23 cellular contexts compared by ENCODE assay signal in genomic region chr11:16977136-16978020, GRCh38. TPM values are rescaled to one million over a fixed set of nuclear protein-coding genes. Genes with fewer than 3 reads are reported as not detected.
DNase-seq lines count a peak whose midpoint lies in the region; TF ChIP-seq lines count a peak whose summit lies in the region.
"Had no signal": no experiment of that assay in that cellular context is flagged by ENCODE, and none has a peak within 500 bp of the region (broad histone marks: within the 10 kb centered on the region; RNA-seq: fewer than 3 reads in every experiment).

No MANE protein-coding gene starts in this region.

- no peak for TF ChIP-seq POLR2A in Peyer's patch (IDR thresholded peaks at IDR 0.05)
- no peak for TF ChIP-seq POLR2A in adrenal gland (IDR thresholded peaks at IDR 0.05)

- CTCF ChIA-PET in Calu3 (lab: Charles Lee): interaction anchor here (0.5 to 2.2 kb wide), 3 partner anchors 10 to 286 kb away, joined by 3 to 7 read pairs (median 3); no protein-coding TSS in a partner anchor
- CTCF ChIA-PET in PC-9 (lab: Charles Lee): no interaction called here

- no peak overlapping the region for H3K9ac ChIP-seq in trophoblast cell (ENCODE audit: low read length)
- H3K9ac ChIP-seq: BLaER1, GM23248, SK-N-SH had no signal

- H4K91ac ChIP-seq in trophoblast cell (ENCODE audit: low read depth, low read length): no peak overlapping the region

- H2BK12ac ChIP-seq in trophoblast cell (ENCODE audit: low read length): peak overlapping the region; percentile 40

- BruUV-seq in Calu3 (replicated peaks; lab: Mats Ljungman, UMichigan): no TSS peak
- no TSS peak for BruUV-seq in PC-9 (replicated peaks; lab: Mats Ljungman, UMichigan)

- H2BK5ac ChIP-seq in trophoblast cell (ENCODE audit: low read depth, low read length, poor library complexity): no peak overlapping the region

- H2BK120ac ChIP-seq in trophoblast cell (ENCODE audit: insufficient read depth, low read length, poor library complexity): no peak overlapping the region

- no peak overlapping the region for H2AK5ac ChIP-seq in trophoblast cell (ENCODE audit: low read length)

- peaks cover 75% of the 10 kb centered on the region for H3K79me2 ChIP-seq in PC-9 (ENCODE audit: low read depth)
- peaks cover 58% of the 10 kb centered on the region for H3K79me2 ChIP-seq in hepatocyte
- peaks cover 2% of the 10 kb centered on the region for H3K79me2 ChIP-seq in trophoblast cell (ENCODE audit: control insufficient read depth, insufficient read depth, low read length, poor library complexity)

- H3K9me2 ChIP-seq in PC-9 (ENCODE audit: insufficient read depth): no peaks in the 10 kb centered on the region
- no peaks in the 10 kb centered on the region for H3K9me2 ChIP-seq in hepatocyte (replicated peaks; ENCODE audit: insufficient read depth)
- H3K9me2 ChIP-seq: SK-N-SH had no signal

- H3K36me3 Mint-ChIP-seq in Calu3 (ENCODE audit: insufficient read depth, unreplicated experiment): peaks cover 46% of the 10 kb centered on the region
- H3K36me3 Mint-ChIP-seq: activated naive CD4-positive, alpha-beta T cell treated with anti-CD3 and anti-CD28 coated beads, Interleukin-2, amount 10 ng/mL, durations not matched to agents 7 days and 5 days had no signal

- peaks cover 81% of the 10 kb centered on the region for H3K4me1 Mint-ChIP-seq in Calu3 (ENCODE audit: low read depth, unreplicated experiment)
- H3K4me1 Mint-ChIP-seq: activated naive CD4-positive, alpha-beta T cell treated with anti-CD3 and anti-CD28 coated beads, Interleukin-2, amount 10 ng/mL, durations not matched to agents 7 days and 5 days had no signal

- peak overlapping the region; percentile 39 for H3K27ac Mint-ChIP-seq in Calu3 (ENCODE audit: unreplicated experiment)
- H3K27ac Mint-ChIP-seq: activated CD8-positive, alpha-beta T cell treated with anti-CD3 and anti-CD28 coated beads for 36 hours; activated naive CD4-positive, alpha-beta T cell treated with anti-CD3 and anti-CD28 coated beads, Interleukin-2, amount 10 ng/mL, durations not matched to agents 7 days and 5 days; stimulated activated naive CD8-positive, alpha-beta T cell treated with anti-CD3 and anti-CD28 coated beads, Interleukin-15, amount 100 ng/mL, for 72 hours had no signal

- peak; percentile 56 for DNase-seq in Calu3
- DNase-seq in PC-9: no peak
- no peak for DNase-seq in hepatocyte (ENCODE audit: low spot score)
- DNase-seq in trophoblast cell: no peak
- DNase-seq in Peyer's patch: no peak
- DNase-seq in GOT3 (lab: John Stamatoyannopoulos, UW): no peak
- no peak for DNase-seq in GDM1 (lab: John Stamatoyannopoulos, UW)
- DNase-seq in adrenal gland: no peak
- DNase-seq: ACHN; activated CD8-positive, alpha-beta T cell treated with anti-CD3 and anti-CD28 coated beads for 36 hours; activated naive CD4-positive, alpha-beta T cell treated with anti-CD3 and anti-CD28 coated beads, Interleukin-2, amount 10 ng/mL, durations not matched to agents 7 days and 5 days; anterior cingulate cortex; Caco-2; EL; GM23248; hippocampal formation; IMR-90; NCI-H2171; SK-N-SH; stimulated activated CD4-positive, alpha-beta T cell treated with anti-CD3 and anti-CD28 coated beads, Interleukin-4, amount 100 ng/mL, for 24 hours; stimulated activated naive CD8-positive, alpha-beta T cell treated with anti-CD3 and anti-CD28 coated beads, Interleukin-15, amount 100 ng/mL, for 72 hours had no signal

- H3K4me1 ChIP-seq in PC-9 (replicated peaks; ENCODE audit: insufficient read depth) (peaks cover 55% of the 10 kb centered on the region), hepatocyte (ENCODE audit: insufficient read depth) (peaks cover 38% of the 10 kb centered on the region), trophoblast cell (ENCODE audit: control insufficient read depth in 1 of 2, insufficient read depth in 2 of 2, low read length in 2 of 2) (peaks cover 21 to 27% of the 10 kb centered on the region in 2 experiments), Peyer's patch (peaks cover 0 to 8% (median 0%) of the 10 kb centered on the region in 4 donors), adrenal gland (replicated peaks in 1 of 2) (no peaks in the 10 kb centered on the region)
- H3K4me1 ChIP-seq: BLaER1 had no signal

- H3K4me3 Mint-ChIP-seq in Calu3 (ENCODE audit: low read depth, unreplicated experiment): peak overlapping the region; percentile 13
- H3K4me3 Mint-ChIP-seq: activated CD8-positive, alpha-beta T cell treated with anti-CD3 and anti-CD28 coated beads for 36 hours; activated naive CD4-positive, alpha-beta T cell treated with anti-CD3 and anti-CD28 coated beads, Interleukin-2, amount 10 ng/mL, durations not matched to agents 7 days and 5 days; stimulated activated naive CD8-positive, alpha-beta T cell treated with anti-CD3 and anti-CD28 coated beads, Interleukin-15, amount 100 ng/mL, for 72 hours had no signal

- WGBS in hepatocyte (ENCODE audit: low lambda C conversion rate, missing lambda C conversion rate): 84% methylated on average over 7 of the region's 7 CpGs
- WGBS in trophoblast cell (ENCODE audit: extremely low coverage, insufficient coverage, insufficient read length): no CpG with 5 or more reads among the region's 7 CpGs
- 83 to 95% (median 88%) methylated on average over 7 of the region's 7 CpGs for WGBS in adrenal gland, 4 donors

- H3K4ac ChIP-seq in trophoblast cell (ENCODE audit: low read depth, low read length): no peak overlapping the region

- H3K4me3 ChIP-seq in PC-9 (no peak overlapping the region), hepatocyte (no peak overlapping the region), trophoblast cell (ENCODE audit: low read depth, low read length) (no peak overlapping the region), Peyer's patch (no peak overlapping the region), adrenal gland (no peak overlapping the region)
- H3K4me3 ChIP-seq: BLaER1, esophagus muscularis mucosa, GM23248 had no signal

- no peaks in the 10 kb centered on the region for H3K36me3 ChIP-seq in PC-9 (ENCODE audit: low read depth)
- no peaks in the 10 kb centered on the region for H3K36me3 ChIP-seq in hepatocyte (replicated peaks; ENCODE audit: insufficient read depth, low read depth)
- no peaks in the 10 kb centered on the region for H3K36me3 ChIP-seq in trophoblast cell (ENCODE audit: control insufficient read depth in 1 of 2, insufficient read depth in 2 of 2, low read length in 2 of 2)
- no peaks in the 10 kb centered on the region for H3K36me3 ChIP-seq in Peyer's patch
- H3K36me3 ChIP-seq in adrenal gland (replicated peaks in 1 of 2): no peaks in the 10 kb centered on the region
- H3K36me3 ChIP-seq: BLaER1, esophagus muscularis mucosa had no signal

- no peaks in the 10 kb centered on the region for H4K20me1 ChIP-seq in PC-9 (ENCODE audit: insufficient read depth)
- H4K20me1 ChIP-seq in hepatocyte (ENCODE audit: insufficient read depth, poor library complexity, severe bottlenecking): no peaks in the 10 kb centered on the region
- H4K20me1 ChIP-seq: BLaER1 had no signal

- H4K12ac ChIP-seq in trophoblast cell (ENCODE audit: low read depth, low read length): peak overlapping the region; percentile 31

- POLR2A ChIA-PET in PC-9 (lab: Charles Lee; ENCODE audit: unreplicated experiment): interaction anchor here (0.7 kb wide), 1 partner anchor 19 kb away, joined by 5 read pairs; no protein-coding TSS in a partner anchor

- H3K4me2 ChIP-seq in PC-9: peak overlapping the region; percentile 41
- H3K4me2 ChIP-seq in hepatocyte: no peak overlapping the region
- no peak overlapping the region for H3K4me2 ChIP-seq in trophoblast cell (ENCODE audit: low read length)
- H3K4me2 ChIP-seq: BLaER1, SK-N-SH had no signal

- no peaks in the 10 kb centered on the region for H3K9me3 Mint-ChIP-seq in Calu3 (ENCODE audit: low read depth, unreplicated experiment)
- H3K9me3 Mint-ChIP-seq: activated CD8-positive, alpha-beta T cell treated with anti-CD3 and anti-CD28 coated beads for 36 hours; activated naive CD4-positive, alpha-beta T cell treated with anti-CD3 and anti-CD28 coated beads, Interleukin-2, amount 10 ng/mL, durations not matched to agents 7 days and 5 days; stimulated activated naive CD8-positive, alpha-beta T cell treated with anti-CD3 and anti-CD28 coated beads, Interleukin-15, amount 100 ng/mL, for 72 hours had no signal

- H3K9me3 ChIP-seq in PC-9 (ENCODE audit: insufficient read depth, low read depth): no peaks in the 10 kb centered on the region
- no peaks in the 10 kb centered on the region for H3K9me3 ChIP-seq in hepatocyte (ENCODE audit: low read depth)
- no peaks in the 10 kb centered on the region for H3K9me3 ChIP-seq in trophoblast cell (ENCODE audit: insufficient read depth, low read depth, low read length)
- no peaks in the 10 kb centered on the region for H3K9me3 ChIP-seq in Peyer's patch
- H3K9me3 ChIP-seq in adrenal gland (replicated peaks in 1 of 3): no peaks in the 10 kb centered on the region
- H3K9me3 ChIP-seq: BLaER1, Caco-2, esophagus muscularis mucosa, SK-N-SH had no signal

- TF ChIP-seq CTCF in Calu3 (IDR thresholded peaks at IDR 0.05; ENCODE audit: unreplicated experiment) (no peak), PC-9 (conservative IDR thresholded peaks at IDR 0.05) (no peak), hepatocyte (IDR thresholded peaks at IDR 0.05; ENCODE audit: poor library complexity) (no peak), Peyer's patch (IDR thresholded peaks at IDR 0.05) (no peak), adrenal gland (IDR thresholded peaks at IDR 0.05) (no peak)

- H3K27me3 ChIP-seq in PC-9 (ENCODE audit: insufficient read depth, low read depth) (no peaks in the 10 kb centered on the region), hepatocyte (no peaks in the 10 kb centered on the region), trophoblast cell (ENCODE audit: insufficient read depth, low read length) (no peaks in the 10 kb centered on the region), Peyer's patch (no peaks in the 10 kb centered on the region), adrenal gland (no peaks in the 10 kb centered on the region)
- H3K27me3 ChIP-seq: BLaER1, esophagus muscularis mucosa had no signal

- peaks cover 13% of the 10 kb centered on the region; the same call in 1 of the 2 replicates for H3F3A ChIP-seq in PC-9 (ENCODE audit: insufficient read depth, low read depth)

- H3K23ac ChIP-seq in trophoblast cell (ENCODE audit: low read length): no peak overlapping the region

- H3K79me1 ChIP-seq in trophoblast cell (ENCODE audit: low read length): peaks cover 21% of the 10 kb centered on the region

- H3K14ac ChIP-seq in trophoblast cell (ENCODE audit: low read length): no peak overlapping the region

- H2AFZ ChIP-seq in PC-9 (no peak overlapping the region), hepatocyte (no peak overlapping the region), trophoblast cell (ENCODE audit: insufficient read depth, low read length, poor library complexity) (no peak overlapping the region)
- H2AFZ ChIP-seq: GM23248 had no signal

- H3K27me3 Mint-ChIP-seq in Calu3 (ENCODE audit: unreplicated experiment): no peaks in the 10 kb centered on the region

- H4K8ac ChIP-seq in trophoblast cell (ENCODE audit: low read depth, low read length): no peak overlapping the region

- H3K18ac ChIP-seq in trophoblast cell (ENCODE audit: low read length): no peak overlapping the region

- H3K27ac ChIP-seq in PC-9: no peak overlapping the region
- H3K27ac ChIP-seq in hepatocyte: peak overlapping the region; percentile 16
- H3K27ac ChIP-seq in trophoblast cell (ENCODE audit: low read depth, low read length): no peak overlapping the region
- H3K27ac ChIP-seq in Peyer's patch: no peak overlapping the region
- H3K27ac ChIP-seq in adrenal gland: no peak overlapping the region
- H3K27ac ChIP-seq: BLaER1, esophagus muscularis mucosa, GM23248 had no signal

- intact Hi-C loops in Calu3 (cut with micrococcal nuclease; ENCODE audit: unreplicated experiment): loop anchor here (5.0 kb wide), 1 partner anchor 35 kb away; the partner anchor contains the start of gene PLEKHA7
- intact Hi-C loops in PC-9 (cut with micrococcal nuclease; ENCODE audit: unreplicated experiment): loop anchor here (1.0 kb wide), 1 partner anchor 16 kb away; no protein-coding TSS in a partner anchor
- intact Hi-C loops in adrenal gland (cut with DNase I): no loop called here

RNA-seq across cellular contexts. Expression of gene PLEKHA7, which starts 36.8 kb away (rescaled TPM):
- total RNA-seq in Calu3 (2022) (138 and 167 TPM in 2 replicates), PC-9 (2021) (26.9 and 28.3 TPM in 2 replicates), hepatocyte (25.4 and 35.6 TPM in 2 replicates), Peyer's patch (100 to 1,000 TPM; 129 to 211 (median 176) TPM), adrenal gland (1 to 10 TPM in 7 of 8 donors, under 1 TPM in 1; 0.54 to 3.4 (median 2.0) TPM)
- polyA plus RNA-seq in hepatocyte (16.7 and 18.2 TPM in 2 replicates), adrenal gland (1 to 10 TPM; 1.6 to 4.8 (median 3.3) TPM)
- 33.1 and 34.0 TPM in 2 replicates for polyA plus RNA-seq in trophoblast cell (2013)
- total RNA-seq: IMR-90 had no signal
- polyA plus RNA-seq: GM23248 had no signal

Comparison
In these comparisons a context has a peak if more than half of its experiments do, and no peak if none do; other contexts are left out.
1. intact Hi-C loops: an anchor here in Calu3 (5.0 kb wide) and PC-9 (1.0 kb wide); none called in adrenal gland.